In genomic region chr6:77026341-77026740, GRCh38 we compare ENCODE assay signal across 1 cellular context.
TF ChIP-seq lines count a peak whose summit lies in the region.

No MANE protein-coding gene starts in this region.

TF ChIP-seq in IMR-90, 13 proteins besides CTCF, POLR2A, EP300 and RAD21:
- no peak for TF ChIP-seq RCOR1 (IDR thresholded peaks at IDR 0.05; ENCODE audit: insufficient replicate concordance, low read length)
- no peak for TF ChIP-seq BHLHE40 (IDR thresholded peaks at IDR 0.05; ENCODE audit: low read depth, low read length)
- no peak for TF ChIP-seq ELK1 (IDR thresholded peaks at IDR 0.05; ENCODE audit: borderline replicate concordance, low read depth, low read length)
- TF ChIP-seq CHD1 (IDR thresholded peaks at IDR 0.05; ENCODE audit: low read depth, low read length) = no peak
- no peak for TF ChIP-seq USF2 (IDR thresholded peaks at IDR 0.05; ENCODE audit: low read depth, low read length)
- TF ChIP-seq CEBPB (IDR thresholded peaks at IDR 0.05; ENCODE audit: low read depth, low read length) = no peak
- no peak for TF ChIP-seq MXI1 (IDR thresholded peaks at IDR 0.05; ENCODE audit: borderline replicate concordance, low read depth, low read length)
- TF ChIP-seq SMC3 (IDR thresholded peaks at IDR 0.05; ENCODE audit: low read depth, low read length) = no peak
- TF ChIP-seq FOS (IDR thresholded peaks at IDR 0.05; ENCODE audit: low read depth, low read length) = no peak
- no peak for TF ChIP-seq NFE2L2 (IDR thresholded peaks at IDR 0.05; ENCODE audit: low read depth, low read length)
- no peak for TF ChIP-seq RFX5 (IDR thresholded peaks at IDR 0.05; ENCODE audit: low read depth, low read length)
- TF ChIP-seq MAFK (IDR thresholded peaks at IDR 0.05; ENCODE audit: low read depth, low read length) = no peak
- TF ChIP-seq MAZ (IDR thresholded peaks at IDR 0.05; ENCODE audit: borderline replicate concordance, low read depth, low read length) = no peak
